Comparison of ENCODE assay signal across 22 cellular contexts in the genomic region with DNA sequence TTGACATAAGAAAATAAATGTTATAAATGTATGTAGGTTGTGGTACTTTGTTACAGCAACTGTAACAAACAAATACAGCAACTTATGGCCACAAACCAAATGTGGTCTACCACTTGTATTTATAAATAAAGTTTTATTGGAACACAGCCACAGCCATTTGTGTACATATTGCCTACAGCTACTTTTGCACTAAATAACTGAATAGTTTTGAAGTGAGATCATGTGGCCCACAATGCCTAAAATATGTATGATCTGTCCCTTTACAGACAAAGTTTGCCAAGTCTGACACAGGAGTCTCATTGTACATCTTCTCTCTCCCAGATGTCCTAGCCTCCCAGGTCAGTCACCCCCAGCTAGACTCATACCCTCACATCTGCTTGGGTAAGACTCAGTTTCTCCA.
"Had no signal": no experiment of that assay in that cellular context is flagged by ENCODE, and none has a peak within 500 bp of the region (broad histone marks: within the 10 kb centered on the region; RNA-seq: fewer than 3 reads in every experiment).

No MANE protein-coding gene starts in this region.

- H3K27me3 Mint-ChIP-seq: activated CD8-positive, alpha-beta T cell treated with anti-CD3 and anti-CD28 coated beads for 36 hours; activated naive CD8-positive, alpha-beta T cell treated with anti-CD3 and anti-CD28 coated beads for 36 hours; memory B cell; T-cell had no signal

- H3K4me1 Mint-ChIP-seq: activated naive CD8-positive, alpha-beta T cell treated with anti-CD3 and anti-CD28 coated beads for 36 hours; memory B cell; natural killer cell; T-cell had no signal

- FAIRE-seq: kidney had no signal

- H3K9me3 ChIP-seq: neutrophil, sigmoid colon, stomach, testis, upper lobe of right lung had no signal

- DNase-seq: activated CD4-positive, alpha-beta T cell treated with anti-CD3 and anti-CD28 coated beads for 4 hours; activated CD8-positive, alpha-beta memory T cell treated with anti-CD3 and anti-CD28 coated beads, Interleukin-2, amount 50 U/mL, for 4 hours; activated CD8-positive, alpha-beta T cell treated with anti-CD3 and anti-CD28 coated beads for 36 hours; activated gamma-delta T cell treated with Interleukin-2 at 50 U/mL for 16 hours; activated naive CD8-positive, alpha-beta T cell treated with anti-CD3 and anti-CD28 coated beads for 36 hours; activated T-cell treated with anti-CD3 and anti-CD28 coated beads, Interleukin-2, amount 50 U/mL, for 72 hours; amygdala; hippocampal formation; kidney; left ventricle myocardium inferior; natural killer cell; sigmoid colon; stimulated activated CD4-positive, alpha-beta T cell treated with anti-CD3 and anti-CD28 coated beads, Interleukin-12 subunit alpha, Interleukin-12 subunit beta, amount 100 ng/mL, for 4 hours; stimulated activated CD4-positive, alpha-beta T cell treated with anti-CD3 and anti-CD28 coated beads, Interleukin-2, amount 100 ng/mL, for 24 hours; stomach; T-cell; T-helper 9 cell; testis; upper lobe of right lung had no signal

- H3K36me3 ChIP-seq: left ventricle myocardium inferior, neutrophil, sigmoid colon, stomach, upper lobe of right lung had no signal

- H3K4me3 Mint-ChIP-seq: activated CD8-positive, alpha-beta T cell treated with anti-CD3 and anti-CD28 coated beads for 36 hours; activated naive CD8-positive, alpha-beta T cell treated with anti-CD3 and anti-CD28 coated beads for 36 hours; activated T-cell treated with anti-CD3 and anti-CD28 coated beads, Interleukin-2, amount 50 U/mL, for 72 hours; memory B cell; natural killer cell; T-cell had no signal

- H3K27ac Mint-ChIP-seq: activated CD8-positive, alpha-beta T cell treated with anti-CD3 and anti-CD28 coated beads for 36 hours; activated naive CD8-positive, alpha-beta T cell treated with anti-CD3 and anti-CD28 coated beads for 36 hours; activated T-cell treated with anti-CD3 and anti-CD28 coated beads, Interleukin-2, amount 50 U/mL, for 72 hours; memory B cell; natural killer cell; T-cell had no signal

- H3K36me3 Mint-ChIP-seq: activated naive CD8-positive, alpha-beta T cell treated with anti-CD3 and anti-CD28 coated beads for 36 hours; memory B cell; T-cell had no signal

- H3K4me3 ChIP-seq: left ventricle myocardium inferior, sigmoid colon, stomach, testis, upper lobe of right lung had no signal

- H3K27ac ChIP-seq: left ventricle myocardium inferior, neutrophil, parathyroid adenoma, sigmoid colon, stomach, testis, upper lobe of right lung had no signal

- ATAC-seq: activated CD8-positive, alpha-beta T cell treated with anti-CD3 and anti-CD28 coated beads for 36 hours; activated T-cell treated with anti-CD3 and anti-CD28 coated beads, Interleukin-2, amount 50 U/mL, for 72 hours; natural killer cell; T-cell; upper lobe of right lung had no signal

- H3K4me1 ChIP-seq: left ventricle myocardium inferior, parathyroid adenoma, sigmoid colon, stomach, testis, upper lobe of right lung had no signal

- H3K27me3 ChIP-seq: neutrophil, sigmoid colon, stomach, testis, upper lobe of right lung had no signal
